ENCODE assay signal across 27 cellular contexts in genomic region chr22:43560651-43561050, GRCh38.
A peak's percentile ranks its signal among the peaks of the same experiment; 100 is the strongest.
DNase-seq lines count a peak whose midpoint lies in the region; ATAC-seq, FAIRE-seq and TF ChIP-seq lines count a peak whose summit lies in the region.
"Had no signal": no experiment of that assay in that cellular context is flagged by ENCODE, and none has a peak within 500 bp of the region (broad histone marks: within the 10 kb centered on the region; RNA-seq: fewer than 3 reads in every experiment).

No MANE protein-coding gene starts in this region.

- no peaks in the 10 kb centered on the region for H3K79me1 ChIP-seq in neuronal stem cell (ENCODE audit: low read depth, low read length)

- H4K8ac ChIP-seq in neuronal stem cell (ENCODE audit: low read depth, low read length) = no peak overlapping the region

- H3K18ac ChIP-seq in neuronal stem cell (ENCODE audit: low read length) = peak overlapping the region; percentile 78

- H3K36me3 Mint-ChIP-seq in activated T-cell treated with anti-CD3 and anti-CD28 coated beads, Interleukin-2, amount 50 U/mL, for 72 hours (ENCODE audit: insufficient read depth in 2 of 2) = peaks cover 0 to 2% of the 10 kb centered on the region in 2 donors
- H3K36me3 Mint-ChIP-seq: CD14-positive monocyte; CD8-positive, alpha-beta memory T cell had no signal

- H2AFZ ChIP-seq in neuronal stem cell (ENCODE audit: low read length) = no peak overlapping the region

- peak overlapping the region; percentile 16 for H2BK12ac ChIP-seq in neuronal stem cell (ENCODE audit: low read length)

- H3K27me3 Mint-ChIP-seq in activated T-cell treated with anti-CD3 and anti-CD28 coated beads, Interleukin-2, amount 50 U/mL, for 72 hours (ENCODE audit: low read depth) = no peaks in the 10 kb centered on the region

- no peak overlapping the region for H2BK15ac ChIP-seq in neuronal stem cell (ENCODE audit: low read length)

- FAIRE-seq in bronchial epithelial cell (lab: Jason Lieb, UNC) = no peak
- FAIRE-seq: A549, D721Med, GM12878, GM19239, H54 had no signal

- H3K4me3 ChIP-seq in bronchial epithelial cell (ENCODE audit: low read depth, low read length) (no peak overlapping the region), neuronal stem cell (ENCODE audit: low read length in 2 of 2) (peak overlapping the region in 1 of 2 donors; percentile 62)
- H3K4me3 ChIP-seq: A549; BLaER1 treated with 17β-estradiol and CSF1 and Interleukin-3, amounts not matched to agents 10 nM and 100 nM; GM12878; GM23338 had no signal

- H4K91ac ChIP-seq in neuronal stem cell (ENCODE audit: low read depth, low read length, poor library complexity) = no peak overlapping the region

- H3K9me3 Mint-ChIP-seq in activated T-cell treated with anti-CD3 and anti-CD28 coated beads, Interleukin-2, amount 50 U/mL, for 72 hours = peaks cover 0 to 1% of the 10 kb centered on the region in 2 donors
- H3K9me3 Mint-ChIP-seq: CD4-positive, alpha-beta T cell had no signal

- H3K9me3 ChIP-seq in neuronal stem cell (replicated peaks in 1 of 2; ENCODE audit: control insufficient read depth in 2 of 2, insufficient read depth in 1 of 2, low read depth in 1 of 2, low read length in 2 of 2) = peaks cover 0 to 6% of the 10 kb centered on the region in 2 donors

- H3K4ac ChIP-seq in neuronal stem cell (ENCODE audit: low read length) = no peak overlapping the region

- no peak overlapping the region for H2BK120ac ChIP-seq in neuronal stem cell (ENCODE audit: low read depth, low read length)

- no peaks in the 10 kb centered on the region for H3K27me3 ChIP-seq in bronchial epithelial cell (ENCODE audit: control insufficient read depth, insufficient read depth, low read length)
- H3K27me3 ChIP-seq in neuronal stem cell (ENCODE audit: control insufficient read depth in 3 of 3, insufficient read depth in 3 of 3, low read depth in 1 of 3, low read length in 3 of 3) = no peaks in the 10 kb centered on the region
- H3K27me3 ChIP-seq: BE2C; BLaER1 treated with 17β-estradiol and CSF1 and Interleukin-3, amounts not matched to agents 10 nM and 100 nM had no signal

- no peak for TF ChIP-seq CTCF in bronchial epithelial cell (IDR thresholded peaks at IDR 0.05; ENCODE audit: insufficient read depth, low read length, severe bottlenecking)

- no peak overlapping the region for H3K9ac ChIP-seq in neuronal stem cell (ENCODE audit: low read depth, low read length, poor library complexity)
- H3K9ac ChIP-seq: BLaER1 treated with 17β-estradiol and CSF1 and Interleukin-3, amounts not matched to agents 10 nM and 100 nM had no signal

- H3K23ac ChIP-seq in neuronal stem cell (ENCODE audit: low read depth, low read length, poor library complexity) = peak overlapping the region; percentile 75

- no peaks in the 10 kb centered on the region for H3K4me1 Mint-ChIP-seq in activated T-cell treated with anti-CD3 and anti-CD28 coated beads, Interleukin-2, amount 50 U/mL, for 72 hours (ENCODE audit: low read depth)
- H3K4me1 Mint-ChIP-seq: CD14-positive monocyte; CD8-positive, alpha-beta memory T cell had no signal

- peak overlapping the region; percentile 48 for H2AK5ac ChIP-seq in neuronal stem cell (ENCODE audit: low read depth, low read length)

- H3K27ac Mint-ChIP-seq in activated T-cell treated with anti-CD3 and anti-CD28 coated beads, Interleukin-2, amount 50 U/mL, for 72 hours = no peak overlapping the region
- H3K27ac Mint-ChIP-seq: CD14-positive monocyte; CD4-positive, alpha-beta T cell; GM23338 had no signal

- no CpG with 5 or more reads among the region's 18 CpGs for WGBS in neuronal stem cell (ENCODE audit: extremely low coverage in 2 of 2, insufficient read length in 2 of 2, insufficient replicate concordance in 1 of 2), 2 donors

- H3K4me2 ChIP-seq in neuronal stem cell (ENCODE audit: insufficient read depth, low read length, poor library complexity, severe bottlenecking) = no peak overlapping the region
- H3K4me2 ChIP-seq: A549, GM23338 had no signal

- no peak overlapping the region for H3K14ac ChIP-seq in neuronal stem cell (ENCODE audit: low read length)

- H3K4me1 ChIP-seq in neuronal stem cell (ENCODE audit: control insufficient read depth in 2 of 2, insufficient read depth in 1 of 2, low read depth in 1 of 2, low read length in 2 of 2) = peaks cover 0 to 4% of the 10 kb centered on the region in 2 donors
- H3K4me1 ChIP-seq: A549 had no signal

- peak; percentile 51 for DNase-seq in activated effector memory CD4-positive, alpha-beta T cell treated with anti-CD3 and anti-CD28 coated beads, Interleukin-2, amount 50 U/mL, for 16 hours
- no peak for DNase-seq in activated effector memory CD4-positive, alpha-beta T cell treated with Interleukin-2 at 50 U/mL for 16 hours
- DNase-seq in bronchial epithelial cell (ENCODE audit: low read depth) = peak; percentile 1
- DNase-seq in iPS-NIHi7 (ENCODE audit: extremely low spot score) = peak; percentile 4
- DNase-seq in neuronal stem cell (ENCODE audit: low spot score) = no peak
- no peak for DNase-seq in activated T-cell treated with anti-CD3 and anti-CD28 coated beads, Interleukin-2, amount 50 U/mL, for 72 hours
- no peak for DNase-seq in H4 (ENCODE audit: low spot score)
- DNase-seq in HK-2 (ENCODE audit: unreplicated experiment) = no peak
- DNase-seq: 8988T; ACHN; AML-193; CD4-positive, alpha-beta T cell; CD8-positive, alpha-beta memory T cell; DMS 273 treated with DMSO at 0.1 percent for 48 hours; DMS79; EL; GDM1 had no signal

- no peak overlapping the region for H2BK5ac ChIP-seq in neuronal stem cell (ENCODE audit: low read length)

- H3K4me3 Mint-ChIP-seq in activated T-cell treated with anti-CD3 and anti-CD28 coated beads, Interleukin-2, amount 50 U/mL, for 72 hours = no peak overlapping the region
- H3K4me3 Mint-ChIP-seq: CD14-positive monocyte; CD4-positive, alpha-beta T cell; CD8-positive, alpha-beta memory T cell; GM23338 had no signal

- no peak for ATAC-seq in activated T-cell treated with anti-CD3 and anti-CD28 coated beads, Interleukin-2, amount 50 U/mL, for 72 hours (replicated peaks in 1 of 2)
- ATAC-seq: A549, GM12878, GM23338, HCT116 had no signal

- no peak overlapping the region for H3K27ac ChIP-seq in neuronal stem cell (replicated peaks; ENCODE audit: low read length)
- H3K27ac ChIP-seq: A549; BLaER1 treated with 17β-estradiol and CSF1 and Interleukin-3, amounts not matched to agents 10 nM and 100 nM had no signal

- H3K36me3 ChIP-seq in bronchial epithelial cell (ENCODE audit: control insufficient read depth, insufficient read depth, low read length) (no peaks in the 10 kb centered on the region), neuronal stem cell (replicated peaks in 1 of 2; ENCODE audit: control insufficient read depth in 2 of 2, insufficient read depth in 2 of 2, low read length in 2 of 2) (no peaks in the 10 kb centered on the region)
- H3K36me3 ChIP-seq: BE2C; BLaER1 treated with 17β-estradiol and CSF1 and Interleukin-3, amounts not matched to agents 10 nM and 100 nM had no signal

Comparison
In these comparisons a context has a peak if more than half of its experiments do, and no peak if none do; other contexts are left out.
1. DNase-seq: peak in activated effector memory CD4-positive, alpha-beta T cell treated with anti-CD3 and anti-CD28 coated beads, Interleukin-2, amount 50 U/mL, for 16 hours (single experiment), bronchial epithelial cell (single experiment) and iPS-NIHi7 (single experiment); none in activated effector memory CD4-positive, alpha-beta T cell treated with Interleukin-2 at 50 U/mL for 16 hours (single experiment), neuronal stem cell (single experiment), activated T-cell treated with anti-CD3 and anti-CD28 coated beads, Interleukin-2, amount 50 U/mL, for 72 hours (0 of 2), H4 (single experiment) and HK-2 (single experiment).